In the genomic region with DNA sequence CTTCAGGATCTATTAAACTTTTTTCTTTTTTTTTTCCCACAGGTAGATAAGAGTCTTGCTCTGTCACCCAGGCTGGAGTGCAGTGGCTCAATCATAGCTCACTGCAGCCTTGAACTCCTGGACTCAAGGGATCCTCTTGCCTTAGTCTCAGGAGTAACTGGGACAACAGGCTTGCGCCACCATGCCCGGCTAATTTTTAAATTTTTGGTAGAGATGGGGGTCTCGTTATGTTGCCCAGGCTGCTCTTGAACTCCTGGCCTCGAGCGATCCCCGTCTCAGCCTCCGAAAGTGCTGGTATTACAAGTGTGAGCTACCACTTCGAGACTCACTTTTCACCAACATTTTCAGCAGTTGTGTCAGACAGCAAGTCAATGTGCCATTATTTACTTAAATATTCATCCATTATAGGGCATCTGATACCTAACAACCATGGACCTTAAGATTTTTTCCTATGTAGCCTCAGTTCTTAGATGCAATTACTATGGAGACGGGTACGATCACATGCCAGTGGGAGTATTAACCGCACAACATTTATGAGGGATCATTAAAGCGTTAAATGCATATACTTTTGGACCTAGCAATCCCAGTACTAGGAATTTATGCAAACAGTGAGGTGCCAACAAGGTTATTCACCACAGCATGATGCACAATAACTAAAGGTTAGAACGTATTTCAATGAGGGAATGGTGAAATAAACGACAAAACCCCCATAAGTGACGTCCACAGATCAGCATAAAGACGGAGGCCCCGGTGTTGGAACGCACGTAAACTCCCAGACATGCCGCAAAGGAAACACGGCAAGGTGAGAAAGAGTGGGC, we compare ENCODE assay signal across 6 cellular contexts. TPM values are rescaled to one million over a fixed set of nuclear protein-coding genes. Genes with fewer than 3 reads are reported as not detected.
DNase-seq lines count a peak whose midpoint lies in the region; TF ChIP-seq lines count a peak whose summit lies in the region.

No MANE protein-coding gene starts in this region.

- H4K12ac ChIP-seq in trophoblast cell (ENCODE audit: low read depth, low read length) = peak overlapping the region; percentile 95

- H3K79me1 ChIP-seq in trophoblast cell (ENCODE audit: low read length) = peaks cover 11% of the 10 kb centered on the region

- peak overlapping the region; percentile 9 for H2AK5ac ChIP-seq in trophoblast cell (ENCODE audit: low read length)

- H2BK12ac ChIP-seq in trophoblast cell (ENCODE audit: low read length) = peak overlapping the region; percentile 5

- peak overlapping the region; percentile 96 for H3K4ac ChIP-seq in trophoblast cell (ENCODE audit: low read depth, low read length)

- H2AFZ ChIP-seq in Loucy (ENCODE audit: low read length) (peak overlapping the region; percentile 95), trophoblast cell (ENCODE audit: insufficient read depth, low read length, poor library complexity) (peak overlapping the region; percentile 99)

- H4K8ac ChIP-seq in trophoblast cell (ENCODE audit: low read depth, low read length) = peak overlapping the region; percentile 98

- WGBS in trophoblast cell (ENCODE audit: extremely low coverage, insufficient coverage, insufficient read length) = no CpG with 5 or more reads among the region's 21 CpGs

- peaks cover 44% of the 10 kb centered on the region for H3K79me2 ChIP-seq in Loucy (ENCODE audit: insufficient read depth, low read length)
- peaks cover 13% of the 10 kb centered on the region for H3K79me2 ChIP-seq in trophoblast cell (ENCODE audit: control insufficient read depth, insufficient read depth, low read length, poor library complexity)

- peak overlapping the region; percentile 93 for H3K9ac ChIP-seq in Loucy (ENCODE audit: low read depth, low read length, poor library complexity, severe bottlenecking)
- H3K9ac ChIP-seq in trophoblast cell (ENCODE audit: low read length) = peak overlapping the region; percentile 94

- H3K23ac ChIP-seq in trophoblast cell (ENCODE audit: low read length) = no peak overlapping the region

- peak overlapping the region; percentile 90 for H2BK5ac ChIP-seq in trophoblast cell (ENCODE audit: low read depth, low read length, poor library complexity)

- H4K91ac ChIP-seq in trophoblast cell (ENCODE audit: low read depth, low read length) = peak overlapping the region; percentile 69

- peaks cover 4% of the 10 kb centered on the region for H3F3A ChIP-seq in Loucy (ENCODE audit: low read depth)

- H3K36me3 ChIP-seq in Loucy (ENCODE audit: insufficient read depth, low read length) (no peaks in the 10 kb centered on the region), trophoblast cell (ENCODE audit: control insufficient read depth in 1 of 2, insufficient read depth in 2 of 2, low read length in 2 of 2) (peaks cover 2 to 6% of the 10 kb centered on the region in 2 experiments)

- H2BK120ac ChIP-seq in trophoblast cell (ENCODE audit: insufficient read depth, low read length, poor library complexity) = peak overlapping the region; percentile 96

- H3K9me2 ChIP-seq in Loucy (replicated peaks; ENCODE audit: low read depth, low read length) = no peaks in the 10 kb centered on the region

- H3K4me2 ChIP-seq in Loucy (ENCODE audit: low read depth, low read length, poor library complexity, severe bottlenecking) = peak overlapping the region; percentile 91
- peak overlapping the region; percentile 85 for H3K4me2 ChIP-seq in trophoblast cell (ENCODE audit: low read length)

- peak overlapping the region; percentile 100 for H3K14ac ChIP-seq in trophoblast cell (ENCODE audit: low read length)

- H3K27me3 ChIP-seq in Loucy (ENCODE audit: insufficient read depth, low read length, poor library complexity, severe bottlenecking) (no peaks in the 10 kb centered on the region), trophoblast cell (ENCODE audit: insufficient read depth, low read length) (no peaks in the 10 kb centered on the region)

- TF ChIP-seq CTCF in GM12865 (IDR thresholded peaks at IDR 0.05; ENCODE audit: insufficient read depth, low read depth, low read length, missing control alignments) (no peak), Loucy (conservative IDR thresholded peaks at IDR 0.05; ENCODE audit: low read length) (no peak)

- H3K9me3 ChIP-seq in Loucy (ENCODE audit: insufficient read depth, low read depth, low read length) (no peaks in the 10 kb centered on the region), trophoblast cell (ENCODE audit: insufficient read depth, low read depth, low read length) (no peaks in the 10 kb centered on the region)

- H3K4me3 ChIP-seq in GM12865 (ENCODE audit: low read depth, low read length) = peak overlapping the region; percentile 74
- H3K4me3 ChIP-seq in Loucy (ENCODE audit: low read length, poor library complexity, severe bottlenecking) = peak overlapping the region; percentile 91
- peak overlapping the region; percentile 96 for H3K4me3 ChIP-seq in trophoblast cell (ENCODE audit: low read depth, low read length)

- H4K20me1 ChIP-seq in Loucy (ENCODE audit: insufficient read depth, low read length, poor library complexity, severe bottlenecking) = peaks cover 20% of the 10 kb centered on the region

- H3K4me1 ChIP-seq in Loucy (ENCODE audit: insufficient read depth, low read length, poor library complexity, severe bottlenecking) (peaks cover 28% of the 10 kb centered on the region), trophoblast cell (ENCODE audit: control insufficient read depth in 1 of 2, insufficient read depth in 2 of 2, low read length in 2 of 2) (peaks cover 0 to 6% of the 10 kb centered on the region in 2 experiments)

- DNase-seq in GM12865 (ENCODE audit: low read depth) (peak; percentile 51), trophoblast cell (no peak), hippocampal formation (lab: John Stamatoyannopoulos, UW) (no peak), NCI-H345 (lab: John Stamatoyannopoulos, UW) (no peak)

- H3K27ac ChIP-seq in cingulate gyrus (ENCODE audit: low read depth, low read length) (peak overlapping the region; percentile 33), trophoblast cell (ENCODE audit: low read depth, low read length) (peak overlapping the region; percentile 77)

- peak overlapping the region; percentile 99 for H3K18ac ChIP-seq in trophoblast cell (ENCODE audit: low read length)

RNA-seq across cellular contexts. Expression of a gene that starts 0.8 kb away (rescaled TPM):
- 10.8 and 11.5 TPM in 2 replicates for polyA plus RNA-seq in trophoblast cell (2013)

RNA-seq across cellular contexts. Expression of a gene that starts 1.4 kb away (rescaled TPM):
- polyA plus RNA-seq in trophoblast cell (2013) = 94.6 and 95.0 TPM in 2 replicates

RNA-seq across cellular contexts. Expression of a gene that starts 27.9 kb away (rescaled TPM):
- 90.3 and 95.7 TPM in 2 replicates for polyA plus RNA-seq in trophoblast cell (2013)

RNA-seq across cellular contexts. Expression of a gene that starts 28.2 kb away (rescaled TPM):
- 45.4 and 47.1 TPM in 2 replicates for polyA plus RNA-seq in trophoblast cell (2013)

RNA-seq across cellular contexts. Expression of a gene that starts 42.5 kb away (rescaled TPM):
- not detected in 2 replicates for polyA plus RNA-seq in trophoblast cell (2013)
